1 cellular context compared by ENCODE assay signal in genomic region chr9:124765439-124765835, GRCh38.
TF ChIP-seq lines count a peak whose summit lies in the region.

No MANE protein-coding gene starts in this region.

TF ChIP-seq in WTC11, 78 proteins besides CTCF, POLR2A, EP300 and RAD21 (continued from another document):
- TF ChIP-seq STAT6 (CRISPR knock-in tag; conservative IDR thresholded peaks at IDR 0.05; ENCODE audit: low read depth) = no peak
- TF ChIP-seq ZNF232 (CRISPR knock-in tag; IDR thresholded peaks at IDR 0.05) = no peak
- TF ChIP-seq NFYB (CRISPR knock-in tag; conservative IDR thresholded peaks at IDR 0.05; ENCODE audit: low read depth) = no peak
- TF ChIP-seq ZNF416 (CRISPR knock-in tag; IDR thresholded peaks at IDR 0.05) = no peak
- TF ChIP-seq ZNF671 (CRISPR knock-in tag; IDR thresholded peaks at IDR 0.05) = no peak
- no peak for TF ChIP-seq FOXP4 (CRISPR knock-in tag; IDR thresholded peaks at IDR 0.05)
- no peak for TF ChIP-seq SMAD3 (CRISPR knock-in tag; IDR thresholded peaks at IDR 0.05; ENCODE audit: borderline replicate concordance)
- no peak for TF ChIP-seq HMGA2 (CRISPR knock-in tag; IDR thresholded peaks at IDR 0.05)
TF ChIP-seq in WTC11: peak in this region for 0.
